29 cellular contexts compared by ENCODE assay signal in the genomic region with DNA sequence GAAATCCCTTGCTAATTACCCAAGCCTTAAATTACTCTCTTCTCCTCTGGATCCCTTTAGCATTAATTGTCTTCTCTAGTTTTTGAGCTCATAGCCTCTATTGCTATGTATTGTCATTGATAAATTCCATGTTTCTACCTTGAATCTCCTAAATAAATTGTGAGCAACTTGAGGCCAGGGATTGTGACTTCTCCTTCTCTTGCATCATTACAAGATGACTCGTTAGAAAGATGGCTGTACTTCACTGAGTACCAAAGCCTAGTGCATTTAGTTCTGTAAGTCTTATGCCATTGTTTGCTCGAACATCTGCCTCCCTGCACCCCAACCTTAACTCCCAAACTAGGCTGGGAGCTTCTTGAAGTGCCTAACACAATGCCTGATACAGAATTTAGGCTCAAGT. TPM values are rescaled to one million over a fixed set of nuclear protein-coding genes. Genes with fewer than 3 reads are reported as not detected.
A peak's percentile ranks its signal among the peaks of the same experiment; 100 is the strongest.
DNase-seq lines count a peak whose midpoint lies in the region; ATAC-seq, FAIRE-seq and TF ChIP-seq lines count a peak whose summit lies in the region.
"Had no signal": no experiment of that assay in that cellular context is flagged by ENCODE, and none has a peak within 500 bp of the region (broad histone marks: within the 10 kb centered on the region; RNA-seq: fewer than 3 reads in every experiment).

No MANE protein-coding gene starts in this region.

- CTCF ChIA-PET in K562 (lab: Yijun Ruan, JAX; ENCODE audit: low intra/inter-chr PET ratio) = no interaction called here

- H3K27ac Mint-ChIP-seq in IgD-negative memory B cell = peak overlapping the region in 2 of 3 donors; percentile 3 to 82
- H3K27ac Mint-ChIP-seq in stimulated activated naive B cell treated with anti-CD40 and anti-IgM and Interleukin-4, amounts not matched to agents 10 μg/mL and 1 μg/mL and 100 μg/mL, for 72 hours = peak overlapping the region; percentile 48
- H3K27ac Mint-ChIP-seq: CD8-positive, alpha-beta memory T cell; HFFc6 had no signal

- H3K4me1 ChIP-seq in K562 (replicated peaks in 1 of 2; ENCODE audit: control insufficient read depth in 2 of 2, insufficient read depth in 2 of 2, low read length in 2 of 2) = peaks cover 10 to 46% of the 10 kb centered on the region in 2 experiments
- H3K4me1 ChIP-seq: HAP-1 had no signal

- no peak for ATAC-seq in K562
- ATAC-seq in stimulated activated naive B cell treated with anti-CD40 and anti-IgM and Interleukin-4, amounts not matched to agents 10 μg/mL and 1 μg/mL and 100 μg/mL, for 72 hours (replicated peaks) = no peak
- ATAC-seq: GM12878 had no signal

- peaks cover 14% of the 10 kb centered on the region for H3K36me3 ChIP-seq in K562 (ENCODE audit: control insufficient read depth, insufficient read depth, low read length)
- H3K36me3 ChIP-seq: HAP-1 had no signal

- DNase-seq in NB4 (ENCODE audit: low read depth) (peak; percentile 51), K562 (ENCODE audit: extremely low read depth in 1 of 4, low spot score in 3 of 4) (no peak), NCI-H446 (lab: John Stamatoyannopoulos, UW) (no peak)
- no peak for DNase-seq in stimulated activated naive B cell treated with anti-CD40 and anti-IgM and Interleukin-4, amounts not matched to agents 10 μg/mL and 1 μg/mL and 100 μg/mL, for 72 hours
- no peak for DNase-seq in activated CD4-positive, alpha-beta T cell treated with anti-CD3 and anti-CD28 coated beads, Interleukin-2, amount 50 U/mL, for 4 hours
- no peak for DNase-seq in stimulated activated CD4-positive, alpha-beta T cell treated with anti-CD3 and anti-CD28 coated beads, Interleukin-2, amount 100 ng/mL, for 24 hours
- DNase-seq: CD8-positive, alpha-beta memory T cell; DMS 273 treated with DMSO at 0.1 percent for 48 hours; DMS79; EL; GDM1; GOT3; HFFc6; MM.1S; NCI-H1105 treated with DMSO at 0.1 percent for 48 hours; NCI-H146; NCI-H2029; NCI-H526 treated with DMSO at 0.1 percent for 48 hours; SHP77 had no signal

- no peaks in the 10 kb centered on the region for H3K27me3 ChIP-seq in K562 (ENCODE audit: control insufficient read depth in 2 of 2, insufficient read depth in 2 of 2, low read length in 2 of 2)

- no peak for TF ChIP-seq POLR2A in NB4 (IDR thresholded peaks at IDR 0.05; ENCODE audit: extremely low read depth, insufficient read length)
- no peak for TF ChIP-seq POLR2A in K562 (conservative IDR thresholded peaks at IDR 0.05)

- no peak for FAIRE-seq in K562 (lab: Jason Lieb, UNC)
- FAIRE-seq: GM12878, HTR-8/SVneo had no signal

- H3K4me1 Mint-ChIP-seq in IgD-negative memory B cell = peaks cover 45 to 50% (median 45%) of the 10 kb centered on the region in 3 donors
- peaks cover 42 to 62% of the 10 kb centered on the region in 2 donors for H3K4me1 Mint-ChIP-seq in stimulated activated naive B cell treated with anti-CD40 and anti-IgM and Interleukin-4, amounts not matched to agents 10 μg/mL and 1 μg/mL and 100 μg/mL, for 72 hours

- H3K9me1 ChIP-seq in K562 (ENCODE audit: control insufficient read depth, insufficient read depth, low read length) = no peaks in the 10 kb centered on the region

- H3K9me3 Mint-ChIP-seq in IgD-negative memory B cell = peaks cover 0 to 4% (median 0%) of the 10 kb centered on the region in 3 donors
- H3K9me3 Mint-ChIP-seq in stimulated activated naive B cell treated with anti-CD40 and anti-IgM and Interleukin-4, amounts not matched to agents 10 μg/mL and 1 μg/mL and 100 μg/mL, for 72 hours = peaks cover 0 to 3% of the 10 kb centered on the region in 2 donors
- H3K9me3 Mint-ChIP-seq: CD8-positive, alpha-beta memory T cell; HFFc6 had no signal

- H3K27me3 Mint-ChIP-seq in IgD-negative memory B cell = peaks cover 3% of the 10 kb centered on the region
- peaks cover 0 to 4% of the 10 kb centered on the region in 2 donors for H3K27me3 Mint-ChIP-seq in stimulated activated naive B cell treated with anti-CD40 and anti-IgM and Interleukin-4, amounts not matched to agents 10 μg/mL and 1 μg/mL and 100 μg/mL, for 72 hours

- H2AFZ ChIP-seq in K562 (ENCODE audit: low read depth, low read length) = no peak overlapping the region

- BruUV-seq in K562 (replicated peaks; lab: Mats Ljungman, UMichigan) = no TSS peak

- TF ChIP-seq EP300 in K562 (IDR thresholded peaks at IDR 0.05; ENCODE audit: low read length) = no peak

- H4K20me1 ChIP-seq in K562 (replicated peaks; ENCODE audit: control insufficient read depth, insufficient read depth, low read length) = no peaks in the 10 kb centered on the region

- no peak overlapping the region for H3K27ac ChIP-seq in K562 (ENCODE audit: extremely low read depth, low read depth, low read length)
- H3K27ac ChIP-seq: KMS-11, RWPE1 had no signal

- intact Hi-C loops in K562 (cut with micrococcal nuclease) = loop anchor here (5.0 to 10.0 kb wide), 2 partner anchors 383 to 700 kb away; no protein-coding TSS in a partner anchor

- no peak for TF ChIP-seq RAD21 in K562 (CRISPR knock-in tag; conservative IDR thresholded peaks at IDR 0.05 in 1 of 2, IDR thresholded peaks at IDR 0.05 in 1 of 2)

- H3K79me2 ChIP-seq in K562 (ENCODE audit: control insufficient read depth, insufficient read depth, low read length) = peaks cover 14% of the 10 kb centered on the region

- H3K9me3 ChIP-seq in K562 (replicated peaks; ENCODE audit: control insufficient read depth, insufficient read depth, low read depth, low read length) = no peaks in the 10 kb centered on the region
- H3K9me3 ChIP-seq: HAP-1 had no signal

- in situ Hi-C loops in K562 (cut with MboI) = no loop called here

- no peak for TF ChIP-seq CTCF in NB4 (IDR thresholded peaks at IDR 0.05; ENCODE audit: low read depth, low read length)
- no peak for TF ChIP-seq CTCF in K562 (IDR thresholded peaks at IDR 0.05 in 2 of 3, conservative IDR thresholded peaks at IDR 0.05 in 1 of 3; ENCODE audit: insufficient read depth in 2 of 3, low read depth in 1 of 3, low read length in 3 of 3)

- POLR2A ChIA-PET in K562 (lab: Yijun Ruan, JAX) = interaction anchor here (0.7 to 1.6 kb wide), 2 partner anchors 9 to 25 kb away, joined by 4 to 5 read pairs; no protein-coding TSS in a partner anchor

- 37% methylated on average over 2 of the region's 2 CpGs for WGBS in K562 (ENCODE audit: insufficient coverage, low coverage, missing lambda C conversion rate)

- H3K4me3 ChIP-seq in NB4 (ENCODE audit: low read depth, low read length) = no peak overlapping the region
- no peak overlapping the region for H3K4me3 ChIP-seq in K562
- H3K4me3 ChIP-seq: GM12878, HAP-1 had no signal

- H3K4me2 ChIP-seq in K562 (ENCODE audit: insufficient read depth, low read length) = no peak overlapping the region
- H3K4me2 ChIP-seq: KMS-11 had no signal

- peak overlapping the region in 2 of 4 donors; percentile 23 to 80 for H3K4me3 Mint-ChIP-seq in IgD-negative memory B cell
- H3K4me3 Mint-ChIP-seq in stimulated activated naive B cell treated with anti-CD40 and anti-IgM and Interleukin-4, amounts not matched to agents 10 μg/mL and 1 μg/mL and 100 μg/mL, for 72 hours = no peak overlapping the region
- H3K4me3 Mint-ChIP-seq: CD14-positive monocyte; CD8-positive, alpha-beta memory T cell; HFFc6 had no signal

- H3K36me3 Mint-ChIP-seq in IgD-negative memory B cell = peaks cover 4% of the 10 kb centered on the region
- H3K36me3 Mint-ChIP-seq in stimulated activated naive B cell treated with anti-CD40 and anti-IgM and Interleukin-4, amounts not matched to agents 10 μg/mL and 1 μg/mL and 100 μg/mL, for 72 hours = peaks cover 2 to 9% of the 10 kb centered on the region in 2 donors
- H3K36me3 Mint-ChIP-seq: CD8-positive, alpha-beta memory T cell had no signal

- no peak overlapping the region for H3K9ac ChIP-seq in K562 (ENCODE audit: insufficient read depth in 1 of 2, low read depth in 2 of 2, low read length in 2 of 2)
- H3K9ac ChIP-seq: KMS-11 had no signal

TF ChIP-seq in K562, 482 proteins besides CTCF, POLR2A, EP300 and RAD21 (continues in another document):
- TF ChIP-seq TRIM24 (IDR thresholded peaks at IDR 0.05) (peak; percentile 79 to 86), SREBF1 (IDR thresholded peaks at IDR 0.05; ENCODE audit: borderline replicate concordance, low read depth, low read length) (no peak), ETV6 (IDR thresholded peaks at IDR 0.05; ENCODE audit: borderline replicate concordance in 1 of 2, low read depth in 2 of 2, low read length in 1 of 2) (no peak), ETV6 (CRISPR knock-in tag; IDR thresholded peaks at IDR 0.05; ENCODE audit: borderline replicate concordance) (no peak), ZNF316 (IDR thresholded peaks at IDR 0.05) (peak; percentile 39; the same call in 1 of the 2 replicates), NFE2 (IDR thresholded peaks at IDR 0.05; ENCODE audit: low read depth) (peak; percentile 15; the same call in 1 of the 2 replicates), PTRF (tag; IDR thresholded peaks at IDR 0.05) (no peak), CCAR2 (IDR thresholded peaks at IDR 0.05; ENCODE audit: low read depth, low read length) (no peak), CEBPG (CRISPR knock-in tag; IDR thresholded peaks at IDR 0.05) (peak; percentile 66; the same call in 1 of the 2 replicates), CEBPG (tag; conservative IDR thresholded peaks at IDR 0.05 in 1 of 2, IDR thresholded peaks at IDR 0.05 in 1 of 2) (peak in 1 of 2 experiments; percentile 50; a peak in 2 of 4 replicates)

RNA-seq across cellular contexts. Expression of a gene that starts 15.3 kb away (rescaled TPM):
- not detected for polyA plus RNA-seq in IgD-negative memory B cell
- not detected in 2 replicates for total RNA-seq in K562 (2011; cell fraction: chromatin; rRNA removed; ENCODE audit: low replicate concordance)
- 0.17 TPM in 1 of 2 replicates, not detected in the other for total RNA-seq in K562 (2011; cell fraction: nucleolus; rRNA removed)
- total RNA-seq in K562 (2011; cell fraction: nucleoplasm; rRNA removed) = 0.37 TPM in 1 of 2 replicates, not detected in the other
- total RNA-seq in K562 (2014; rRNA removed) = not detected in 2 replicates
- total RNA-seq in K562 (2014; rRNA removed; fragmentation: Illumina TruSeq; extraction: Trizol) = 0.22 and 0.29 TPM in 2 replicates
- total RNA-seq in K562 (2015; rRNA removed; fragmentation: Illumina TruSeq; extraction: Trizol) = 0.23 and 0.33 TPM in 2 replicates
- 0.47 and 0.49 TPM in 2 replicates for total RNA-seq in K562 (2021)
- 0.22 and 0.58 TPM in 2 replicates for polyA plus RNA-seq in K562 (2011; rRNA removed)
- polyA plus RNA-seq in K562 (2011; cell fraction: cytosol; rRNA removed) = 0.52 and 1.0 TPM in 2 replicates
- polyA plus RNA-seq in K562 (2011; cell fraction: nucleus; rRNA removed) = 0.48 and 1.2 TPM in 2 replicates
- polyA plus RNA-seq in K562 (2012) = 0.21 and 1.1 TPM in 2 replicates
- polyA plus RNA-seq in K562 (2014; fragmentation: Illumina TruSeq; extraction: Trizol) = 0.43 and 0.46 TPM in 2 replicates
- polyA plus RNA-seq in K562 (2014; fragmentation: Nextera tagmentation; extraction: Ambion mirVana) = 1 to 10 TPM in 1 of 2 experiments, under 1 TPM in 1; 0.91 to 1.6 TPM
- 0.12 and 0.61 TPM in 2 replicates for polyA plus RNA-seq in K562 (2014; rRNA removed)
- 0.35 and 0.42 TPM in 2 replicates for polyA minus RNA-seq in K562 (2011; rRNA and poly(A)+ RNA removed)
- not detected in 2 replicates for polyA minus RNA-seq in K562 (2011; cell fraction: cytosol; rRNA and poly(A)+ RNA removed)
- polyA minus RNA-seq in K562 (2011; cell fraction: nucleus; rRNA and poly(A)+ RNA removed) = 0.22 TPM in 1 of 2 replicates, not detected in the other
- total RNA-seq: A673, HFFc6, NCI-H460, SK-MEL-5 had no signal
